Comparison of ENCODE assay signal across 29 cellular contexts in the genomic region with DNA sequence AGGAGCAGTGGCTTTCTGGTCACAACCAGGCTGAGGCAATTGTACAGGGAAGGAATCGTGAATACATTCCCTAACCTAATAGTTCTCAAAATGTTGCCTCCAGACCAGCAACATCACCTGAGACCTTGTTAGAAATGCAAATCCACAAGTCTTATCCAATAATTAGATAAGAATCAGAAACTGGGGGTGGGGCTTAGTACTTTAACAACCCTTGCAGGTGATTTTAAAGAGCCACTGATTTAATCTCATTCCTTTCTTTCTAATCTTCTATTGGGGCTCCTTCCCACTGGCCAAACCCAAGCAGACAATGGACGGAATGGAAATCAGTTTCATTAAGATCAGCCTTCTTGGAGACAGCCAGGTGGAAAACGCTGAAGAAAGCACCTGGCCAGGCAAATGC.
"Had no signal": no experiment of that assay in that cellular context is flagged by ENCODE, and none has a peak within 500 bp of the region (broad histone marks: within the 10 kb centered on the region; RNA-seq: fewer than 3 reads in every experiment).

No MANE protein-coding gene starts in this region.

- H3K4me3 Mint-ChIP-seq: mesothelial cell of epicardium; naive B cell; natural killer cell; nephron progenitor cell; neural progenitor cell; stimulated activated memory B cell treated with anti-CD40 and anti-IgM and Interleukin-4, amounts not matched to agents 10 μg/mL and 1 μg/mL and 100 μg/mL, for 72 hours; stimulated activated naive CD8-positive, alpha-beta T cell treated with anti-CD3 and anti-CD28 coated beads, Interleukin-15, amount 100 ng/mL, for 72 hours had no signal

- H3K4me1 Mint-ChIP-seq: nephron progenitor cell; stimulated activated naive CD8-positive, alpha-beta T cell treated with anti-CD3 and anti-CD28 coated beads, Interleukin-15, amount 100 ng/mL, for 72 hours had no signal

- H3K27ac Mint-ChIP-seq: mesothelial cell of epicardium; natural killer cell; nephron progenitor cell; neural progenitor cell; progenitor cell of endocrine pancreas; stimulated activated memory B cell treated with anti-CD40 and anti-IgM and Interleukin-4, amounts not matched to agents 10 μg/mL and 1 μg/mL and 100 μg/mL, for 72 hours; stimulated activated naive CD8-positive, alpha-beta T cell treated with anti-CD3 and anti-CD28 coated beads, Interleukin-15, amount 100 ng/mL, for 72 hours had no signal

- H3K4me3 ChIP-seq: left lung, lower lobe of right lung, neural progenitor cell, right atrium auricular region, right lobe of liver, smooth muscle cell, tibial nerve, upper lobe of left lung, vagina had no signal

- H3K27ac ChIP-seq: left lung, lower lobe of right lung, neural progenitor cell, neutrophil, parathyroid adenoma, right atrium auricular region, right lobe of liver, tibial nerve, upper lobe of left lung, vagina had no signal

- H3K4me2 ChIP-seq: neural progenitor cell had no signal

- H3K27me3 Mint-ChIP-seq: stimulated activated naive CD8-positive, alpha-beta T cell treated with anti-CD3 and anti-CD28 coated beads, Interleukin-15, amount 100 ng/mL, for 72 hours had no signal

- DNase-seq: kidney; left colon; left lung; lower lobe of right lung; mammary epithelial cell; mesenchymal stem cell; naive B cell; natural killer cell; nephron progenitor cell; occipital lobe; right lobe of liver; stimulated activated CD4-positive, alpha-beta T cell treated with anti-CD3 and anti-CD28 coated beads, Interleukin-1b, Interleukin-23, amount 100 ng/mL, for 48 hours; stimulated activated CD4-positive, alpha-beta T cell treated with anti-CD3 and anti-CD28 coated beads, Interleukin-2, amount 100 ng/mL, for 48 hours; stimulated activated CD4-positive, alpha-beta T cell treated with anti-CD3 and anti-CD28 coated beads, Interleukin-4, amount 100 ng/mL, for 4 hours; stimulated activated CD8-positive, alpha-beta memory T cell treated with anti-CD3 and anti-CD28 coated beads, Interleukin-4, amount 100 ng/mL, for 48 hours; stimulated activated naive CD4-positive, alpha-beta T cell treated with Interleukin-2 at 50 U/mL for 16 hours; stimulated activated naive CD8-positive, alpha-beta T cell treated with anti-CD3 and anti-CD28 coated beads, Interleukin-15, amount 100 ng/mL, for 72 hours; substantia nigra had no signal

- H3K36me3 Mint-ChIP-seq: neural progenitor cell; stimulated activated memory B cell treated with anti-CD40 and anti-IgM and Interleukin-4, amounts not matched to agents 10 μg/mL and 1 μg/mL and 100 μg/mL, for 72 hours had no signal

- H3K79me2 ChIP-seq: parathyroid adenoma had no signal

- H3K9ac ChIP-seq: neural progenitor cell, parathyroid adenoma had no signal

- H2AFZ ChIP-seq: neural progenitor cell, parathyroid adenoma had no signal

- H3K36me3 ChIP-seq: left lung, lower lobe of right lung, neural progenitor cell, neutrophil, right atrium auricular region, right lobe of liver, tibial nerve, upper lobe of left lung, vagina had no signal

- H3K9me3 ChIP-seq: neutrophil, right lobe of liver, vagina had no signal

- ATAC-seq: left colon; left lung; lower lobe of right lung; natural killer cell; right lobe of liver; stimulated activated memory B cell treated with anti-CD40 and anti-IgM and Interleukin-4, amounts not matched to agents 10 μg/mL and 1 μg/mL and 100 μg/mL, for 72 hours; stimulated activated naive CD8-positive, alpha-beta T cell treated with anti-CD3 and anti-CD28 coated beads, Interleukin-15, amount 100 ng/mL, for 72 hours had no signal

- H3K27me3 ChIP-seq: left lung, neural progenitor cell, right atrium auricular region, right lobe of liver, tibial nerve, upper lobe of left lung, vagina had no signal

- H3K4me1 ChIP-seq: left lung, neural progenitor cell, parathyroid adenoma, right atrium auricular region, right lobe of liver, upper lobe of left lung had no signal
